In genomic region chr9:99226054-99226453, GRCh38 we compare ENCODE assay signal across 18 cellular contexts. TPM values are rescaled to one million over a fixed set of nuclear protein-coding genes. Genes with fewer than 3 reads are reported as not detected.
DNase-seq lines count a peak whose midpoint lies in the region; ATAC-seq, FAIRE-seq and TF ChIP-seq lines count a peak whose summit lies in the region.
"Had no signal": no experiment of that assay in that cellular context is flagged by ENCODE, and none has a peak within 500 bp of the region (broad histone marks: within the 10 kb centered on the region; RNA-seq: fewer than 3 reads in every experiment).

No MANE protein-coding gene starts in this region.

- H3K4me3 Mint-ChIP-seq in stimulated activated effector memory CD8-positive, alpha-beta T cell treated with anti-CD3 and anti-CD28 coated beads, Interleukin-12 subunit alpha, Interleukin-12 subunit beta, amount 100 ng/mL, for 72 hours, result no peak overlapping the region
- H3K4me3 Mint-ChIP-seq in activated naive CD4-positive, alpha-beta T cell treated with anti-CD3 and anti-CD28 coated beads, Interleukin-2, amount 10 ng/mL, durations not matched to agents 7 days and 5 days, result no peak overlapping the region
- H3K4me3 Mint-ChIP-seq: HFFc6 had no signal

- H2AFZ ChIP-seq in OCI-LY3 (ENCODE audit: low read depth, low read length) (no peak overlapping the region), endothelial cell of umbilical vein (ENCODE audit: low read depth, low read length) (no peak overlapping the region)

- peak overlapping the region; percentile 89 for H3K27ac ChIP-seq in OCI-LY3 (ENCODE audit: low read length)
- no peak overlapping the region for H3K27ac ChIP-seq in endothelial cell of umbilical vein (ENCODE audit: insufficient read depth, low read depth, low read length)

- H3K36me3 Mint-ChIP-seq in stimulated activated effector memory CD8-positive, alpha-beta T cell treated with anti-CD3 and anti-CD28 coated beads, Interleukin-12 subunit alpha, Interleukin-12 subunit beta, amount 100 ng/mL, for 72 hours, result peaks cover 93% of the 10 kb centered on the region
- H3K36me3 Mint-ChIP-seq in activated naive CD4-positive, alpha-beta T cell treated with anti-CD3 and anti-CD28 coated beads, Interleukin-2, amount 10 ng/mL, durations not matched to agents 7 days and 5 days, result peaks cover 49% of the 10 kb centered on the region

- H3K4me1 ChIP-seq in OCI-LY3 (ENCODE audit: low read length) (peaks cover 55% of the 10 kb centered on the region), endothelial cell of umbilical vein (ENCODE audit: control insufficient read depth, extremely low read depth, insufficient read depth, low read length) (peaks cover 18% of the 10 kb centered on the region)
- H3K4me1 ChIP-seq: BE2C had no signal

- H3K79me2 ChIP-seq in OCI-LY3 (ENCODE audit: low read length) (peaks cover 98% of the 10 kb centered on the region), endothelial cell of umbilical vein (ENCODE audit: control insufficient read depth, insufficient read depth, low read length) (peaks cover 62% of the 10 kb centered on the region)

- H3K4me2 ChIP-seq in OCI-LY3 (ENCODE audit: low read length), result peak overlapping the region; percentile 99
- H3K4me2 ChIP-seq in endothelial cell of umbilical vein (ENCODE audit: insufficient read depth, low read length), result no peak overlapping the region

- H3K9me3 ChIP-seq in OCI-LY3 (ENCODE audit: insufficient read depth, low read length) (no peaks in the 10 kb centered on the region), endothelial cell of umbilical vein (replicated peaks; ENCODE audit: control insufficient read depth, insufficient read depth, low read length) (no peaks in the 10 kb centered on the region)
- H3K9me3 ChIP-seq: BE2C had no signal

- no peak for ATAC-seq in GM18505 (IDR thresholded peaks at IDR 0.05; ENCODE audit: unreplicated experiment)
- ATAC-seq in stimulated activated effector memory CD8-positive, alpha-beta T cell treated with anti-CD3 and anti-CD28 coated beads, Interleukin-12 subunit alpha, Interleukin-12 subunit beta, amount 100 ng/mL, for 72 hours, result no peak
- ATAC-seq in GM19324 (IDR thresholded peaks at IDR 0.05; ENCODE audit: low FRiP score, unreplicated experiment), result no peak
- ATAC-seq: K562, Panc1 had no signal

- H3K27ac Mint-ChIP-seq in stimulated activated effector memory CD8-positive, alpha-beta T cell treated with anti-CD3 and anti-CD28 coated beads, Interleukin-12 subunit alpha, Interleukin-12 subunit beta, amount 100 ng/mL, for 72 hours, result peak overlapping the region; percentile 100
- no peak overlapping the region for H3K27ac Mint-ChIP-seq in activated naive CD4-positive, alpha-beta T cell treated with anti-CD3 and anti-CD28 coated beads, Interleukin-2, amount 10 ng/mL, durations not matched to agents 7 days and 5 days
- H3K27ac Mint-ChIP-seq: HFFc6 had no signal

- intact Hi-C loops in endothelial cell of umbilical vein (cut with micrococcal nuclease), result no loop called here

- peak; percentile 61 for DNase-seq in endothelial cell of umbilical vein (ENCODE audit: low read depth, low spot score)
- DNase-seq in stimulated activated effector memory CD8-positive, alpha-beta T cell treated with anti-CD3 and anti-CD28 coated beads, Interleukin-12 subunit alpha, Interleukin-12 subunit beta, amount 100 ng/mL, for 72 hours (ENCODE audit: low spot score in 2 of 2), result no peak
- no peak for DNase-seq in activated naive CD4-positive, alpha-beta T cell treated with anti-CD3 and anti-CD28 coated beads, Interleukin-2, amount 10 ng/mL, durations not matched to agents 7 days and 5 days
- no peak for DNase-seq in Kasumi-1 (lab: John Stamatoyannopoulos, UW)
- DNase-seq: BE2C, HFFc6, NCI-H1092, NCI-H2107, NCI-H226, NCI-H526, Right ventricle myocardium superior had no signal

- POLR2A ChIA-PET in endothelial cell of umbilical vein (lab: Charles Lee), result no interaction called here

- H3K9ac ChIP-seq in OCI-LY3 (ENCODE audit: low read length) (peak overlapping the region; percentile 92; the same call in 1 of the 2 replicates), endothelial cell of umbilical vein (replicated peaks; ENCODE audit: extremely low read depth, insufficient read depth, low read length) (no peak overlapping the region)

- H4K20me1 ChIP-seq in OCI-LY3 (ENCODE audit: insufficient read depth, low read length) (peaks cover 26% of the 10 kb centered on the region; the same call in 1 of the 2 replicates), endothelial cell of umbilical vein (replicated peaks; ENCODE audit: control insufficient read depth, extremely low read depth, insufficient read depth, low read length) (peaks cover 3% of the 10 kb centered on the region)

- H3K9me3 Mint-ChIP-seq in stimulated activated effector memory CD8-positive, alpha-beta T cell treated with anti-CD3 and anti-CD28 coated beads, Interleukin-12 subunit alpha, Interleukin-12 subunit beta, amount 100 ng/mL, for 72 hours, result no peaks in the 10 kb centered on the region
- H3K9me3 Mint-ChIP-seq in activated naive CD4-positive, alpha-beta T cell treated with anti-CD3 and anti-CD28 coated beads, Interleukin-2, amount 10 ng/mL, durations not matched to agents 7 days and 5 days, result no peaks in the 10 kb centered on the region
- H3K9me3 Mint-ChIP-seq: HFFc6 had no signal

- H3K27me3 ChIP-seq in OCI-LY3 (ENCODE audit: low read depth, low read length), result no peaks in the 10 kb centered on the region
- no peaks in the 10 kb centered on the region for H3K27me3 ChIP-seq in endothelial cell of umbilical vein (ENCODE audit: control insufficient read depth in 2 of 2, insufficient read depth in 2 of 2, low read length in 2 of 2)
- H3K27me3 ChIP-seq: BE2C had no signal

- peaks cover 46% of the 10 kb centered on the region for H3K4me1 Mint-ChIP-seq in stimulated activated effector memory CD8-positive, alpha-beta T cell treated with anti-CD3 and anti-CD28 coated beads, Interleukin-12 subunit alpha, Interleukin-12 subunit beta, amount 100 ng/mL, for 72 hours
- H3K4me1 Mint-ChIP-seq in activated naive CD4-positive, alpha-beta T cell treated with anti-CD3 and anti-CD28 coated beads, Interleukin-2, amount 10 ng/mL, durations not matched to agents 7 days and 5 days, result peaks cover 34% of the 10 kb centered on the region

- H3K9me1 ChIP-seq in endothelial cell of umbilical vein (replicated peaks; ENCODE audit: control insufficient read depth, extremely low read depth, insufficient read depth, low read length), result no peaks in the 10 kb centered on the region

- H3K4me3 ChIP-seq in OCI-LY3 (ENCODE audit: low read length) (peak overlapping the region; percentile 92; the same call in 1 of the 2 replicates), endothelial cell of umbilical vein (replicated peaks in 1 of 3; ENCODE audit: insufficient read depth in 1 of 3, low read depth in 1 of 3, low read length in 3 of 3) (no peak overlapping the region)
- H3K4me3 ChIP-seq: K562 had no signal

- peak; percentile 8 for TF ChIP-seq POLR2A in GM18505 (IDR thresholded peaks at IDR 0.05; ENCODE audit: borderline replicate concordance, extremely low read depth, insufficient read depth, insufficient read length)
- no peak for TF ChIP-seq POLR2A in endothelial cell of umbilical vein (IDR thresholded peaks at IDR 0.05; ENCODE audit: low read depth, low read length)

- no peak for FAIRE-seq in endothelial cell of umbilical vein (lab: Jason Lieb, UNC)
- FAIRE-seq: H1, HTR-8/SVneo, K562 had no signal

- peaks cover 70% of the 10 kb centered on the region for H3K36me3 ChIP-seq in OCI-LY3 (replicated peaks; ENCODE audit: low read depth, low read length)
- H3K36me3 ChIP-seq in endothelial cell of umbilical vein (ENCODE audit: control insufficient read depth in 2 of 2, extremely low read depth in 1 of 2, insufficient read depth in 2 of 2, low read length in 2 of 2), result peaks cover 8 to 34% of the 10 kb centered on the region in 2 experiments

- dilution Hi-C loops in endothelial cell of umbilical vein (cut with MboI; ENCODE audit: extremely low pct_ligation_motif_present, low sequenced_read_pairs), result no loop called here

- CTCF ChIA-PET in endothelial cell of umbilical vein (lab: Charles Lee), result interaction anchor here (1.1 kb wide), 1 partner anchor 24 kb away, joined by 3 read pairs; no protein-coding TSS in a partner anchor
- CTCF ChIA-PET in activated naive CD4-positive, alpha-beta T cell treated with anti-CD3 and anti-CD28 coated beads, Interleukin-2, amount 10 ng/mL, durations not matched to agents 7 days and 5 days (lab: Charles Lee), result no interaction called here

- H3K27me3 Mint-ChIP-seq in activated naive CD4-positive, alpha-beta T cell treated with anti-CD3 and anti-CD28 coated beads, Interleukin-2, amount 10 ng/mL, durations not matched to agents 7 days and 5 days, result no peaks in the 10 kb centered on the region

- BruUV-seq in endothelial cell of umbilical vein (replicated peaks; lab: Mats Ljungman, UMichigan), result no TSS peak

- TF ChIP-seq CTCF in OCI-LY3 (IDR thresholded peaks at IDR 0.05; ENCODE audit: low read depth, low read length) (no peak), endothelial cell of umbilical vein (IDR thresholded peaks at IDR 0.05; ENCODE audit: extremely low read depth in 1 of 2, insufficient read depth in 1 of 2, low read depth in 1 of 2, low read length in 2 of 2) (no peak)

TF ChIP-seq in endothelial cell of umbilical vein, 7 proteins besides CTCF, POLR2A, EP300 and RAD21 (continues in another document):
- TF ChIP-seq GATA2 (IDR thresholded peaks at IDR 0.05; ENCODE audit: insufficient read depth, insufficient read length, low read depth, low read length) (no peak), EZH2 (IDR thresholded peaks at IDR 0.05; ENCODE audit: borderline replicate concordance, low read depth, low read length, severe bottlenecking) (no peak), JUN (IDR thresholded peaks at IDR 0.05; ENCODE audit: borderline replicate concordance, insufficient read depth, insufficient read length, low read depth) (no peak)

RNA-seq across cellular contexts. Expression of gene SEC61B, which starts 4.0 kb away (rescaled TPM):
- 241 and 242 TPM in 2 replicates for total RNA-seq in endothelial cell of umbilical vein
- 528 and 594 TPM in 2 replicates for polyA plus RNA-seq in endothelial cell of umbilical vein
- 403 and 404 TPM in 2 replicates for polyA plus RNA-seq in endothelial cell of umbilical vein (2011; cell fraction: cytosol; rRNA removed)
- 121 and 124 TPM in 2 replicates for polyA plus RNA-seq in endothelial cell of umbilical vein (2011; cell fraction: nucleus; rRNA removed)
- polyA plus RNA-seq in endothelial cell of umbilical vein (2012), result 464 and 482 TPM in 2 replicates
- polyA minus RNA-seq in endothelial cell of umbilical vein, result 98.5 and 98.6 TPM in 2 replicates
- 29.8 TPM for polyA minus RNA-seq in endothelial cell of umbilical vein (2011; cell fraction: cytosol; rRNA and poly(A)+ RNA removed)
- polyA minus RNA-seq in endothelial cell of umbilical vein (2011; cell fraction: nucleus; rRNA and poly(A)+ RNA removed), result 48.2 and 54.3 TPM in 2 replicates

RNA-seq across cellular contexts. Expression of gene ALG2, which starts 4.3 kb away (rescaled TPM):
- total RNA-seq in endothelial cell of umbilical vein, result 31.4 and 32.4 TPM in 2 replicates
- polyA plus RNA-seq in endothelial cell of umbilical vein, result 40.7 and 42.7 TPM in 2 replicates
- polyA plus RNA-seq in endothelial cell of umbilical vein (2011; cell fraction: cytosol; rRNA removed), result 36.8 and 44.7 TPM in 2 replicates
- 32.5 and 36.5 TPM in 2 replicates for polyA plus RNA-seq in endothelial cell of umbilical vein (2011; cell fraction: nucleus; rRNA removed)
- polyA plus RNA-seq in endothelial cell of umbilical vein (2012), result 39.0 TPM in 2 replicates
- polyA minus RNA-seq in endothelial cell of umbilical vein, result 39.9 and 45.5 TPM in 2 replicates
- polyA minus RNA-seq in endothelial cell of umbilical vein (2011; cell fraction: cytosol; rRNA and poly(A)+ RNA removed), result 21.3 TPM
- 26.2 and 29.1 TPM in 2 replicates for polyA minus RNA-seq in endothelial cell of umbilical vein (2011; cell fraction: nucleus; rRNA and poly(A)+ RNA removed)
